ENCODE assay signal across 33 cellular contexts in genomic region chr19:31957711-31958110, GRCh38.
"Had no signal": no experiment of that assay in that cellular context is flagged by ENCODE, and none has a peak within 500 bp of the region (broad histone marks: within the 10 kb centered on the region; RNA-seq: fewer than 3 reads in every experiment).

No MANE protein-coding gene starts in this region.

- DNase-seq: activated B cell treated with CpG ODN at 0.5 μM for 24 hours; activated CD4-positive, alpha-beta memory T cell treated with anti-CD3 and anti-CD28 coated beads, Interleukin-2, amount 10 ng/mL, durations not matched to agents 7 days and 5 days; activated CD4-positive, alpha-beta T cell treated with anti-CD3 and anti-CD28 coated beads for 1 hour; activated CD4-positive, alpha-beta T cell treated with anti-CD3 and anti-CD28 coated beads for 36 hours; activated CD4-positive, alpha-beta T cell treated with anti-CD3 and anti-CD28 coated beads for 48 hours; activated CD4-positive, alpha-beta T cell treated with anti-CD3 and anti-CD28 coated beads, Interleukin-2, amount 10 ng/mL, durations not matched to agents 7 days and 5 days; activated CD4-positive, alpha-beta T cell treated with anti-CD3 and anti-CD28 coated beads, Interleukin-2, amount 50 U/mL, for 48 hours; activated CD8-positive, alpha-beta memory T cell treated with anti-CD3 and anti-CD28 coated beads for 24 hours; activated CD8-positive, alpha-beta memory T cell treated with anti-CD3 and anti-CD28 coated beads, Interleukin-2, amount 10 ng/mL, durations not matched to agents 7 days and 5 days; activated CD8-positive, alpha-beta memory T cell treated with anti-CD3 and anti-CD28 coated beads, Interleukin-2, amount 50 U/mL, for 48 hours; activated CD8-positive, alpha-beta T cell treated with anti-CD3 and anti-CD28 coated beads, Interleukin-2, amount 10 ng/mL, durations not matched to agents 7 days and 5 days; activated effector memory CD4-positive, alpha-beta T cell treated with anti-CD3 and anti-CD28 coated beads, Interleukin-2, amount 50 U/mL, for 16 hours; activated gamma-delta T cell treated with Interleukin-2 at 50 U/mL for 16 hours; activated naive CD4-positive, alpha-beta T cell; activated naive CD4-positive, alpha-beta T cell treated with anti-CD3 and anti-CD28 coated beads for 36 hours; activated naive CD4-positive, alpha-beta T cell treated with anti-CD3 and anti-CD28 coated beads, Interleukin-2, amount 50 U/mL, for 16 hours; activated naive CD8-positive, alpha-beta T cell treated with anti-CD3 and anti-CD28 coated beads for 36 hours; activated T-cell treated with anti-CD3 and anti-CD28 coated beads, Interleukin-2, amount 50 U/mL, for 24 hours; activated T-cell treated with anti-CD3 and anti-CD28 coated beads, Interleukin-2, amount 50 U/mL, for 48 hours; adrenal gland; amniotic stem cell; anterior cingulate cortex; central memory CD4-positive, alpha-beta T cell; T-helper 1 cell; T-helper 2 cell; T-helper 9 cell had no signal

- H3K36me3 Mint-ChIP-seq: activated CD8-positive, alpha-beta memory T cell treated with anti-CD3 and anti-CD28 coated beads, Interleukin-2, amount 10 ng/mL, durations not matched to agents 7 days and 5 days; activated naive CD4-positive, alpha-beta T cell treated with anti-CD3 and anti-CD28 coated beads, Interleukin-2, amount 50 U/mL, for 72 hours; activated naive CD8-positive, alpha-beta T cell treated with anti-CD3 and anti-CD28 coated beads for 36 hours; brain had no signal

- H3K4me3 ChIP-seq: adrenal gland, ascending aorta, cardiac muscle cell had no signal

- H3K4me1 Mint-ChIP-seq: activated B cell treated with CpG ODN at 0.5 μM for 24 hours; activated CD4-positive, alpha-beta memory T cell treated with anti-CD3 and anti-CD28 coated beads, Interleukin-2, amount 10 ng/mL, durations not matched to agents 7 days and 5 days; activated CD4-positive, alpha-beta T cell treated with anti-CD3 and anti-CD28 coated beads for 36 hours; activated CD4-positive, alpha-beta T cell treated with anti-CD3 and anti-CD28 coated beads, Interleukin-2, amount 10 ng/mL, durations not matched to agents 7 days and 5 days; activated CD8-positive, alpha-beta memory T cell treated with anti-CD3 and anti-CD28 coated beads, Interleukin-2, amount 10 ng/mL, durations not matched to agents 7 days and 5 days; activated naive CD8-positive, alpha-beta T cell treated with anti-CD3 and anti-CD28 coated beads for 36 hours had no signal

- H3K36me3 ChIP-seq: adrenal gland, ascending aorta, cardiac muscle cell had no signal

- H3K4me1 ChIP-seq: ascending aorta had no signal

- H3K9me3 Mint-ChIP-seq: activated CD4-positive, alpha-beta T cell treated with anti-CD3 and anti-CD28 coated beads, Interleukin-2, amount 10 ng/mL, durations not matched to agents 7 days and 5 days; activated naive CD4-positive, alpha-beta T cell treated with anti-CD3 and anti-CD28 coated beads for 36 hours; activated naive CD8-positive, alpha-beta T cell treated with anti-CD3 and anti-CD28 coated beads for 36 hours; brain had no signal

- H3K27ac ChIP-seq: adrenal gland, ascending aorta, cardiac muscle cell, VCaP had no signal

- H3K27me3 Mint-ChIP-seq: activated B cell treated with CpG ODN at 0.5 μM for 24 hours; activated CD4-positive, alpha-beta memory T cell treated with anti-CD3 and anti-CD28 coated beads, Interleukin-2, amount 10 ng/mL, durations not matched to agents 7 days and 5 days; activated CD4-positive, alpha-beta T cell treated with anti-CD3 and anti-CD28 coated beads for 36 hours; activated CD4-positive, alpha-beta T cell treated with anti-CD3 and anti-CD28 coated beads, Interleukin-2, amount 10 ng/mL, durations not matched to agents 7 days and 5 days; activated CD8-positive, alpha-beta memory T cell treated with anti-CD3 and anti-CD28 coated beads, Interleukin-2, amount 10 ng/mL, durations not matched to agents 7 days and 5 days; activated naive CD8-positive, alpha-beta T cell treated with anti-CD3 and anti-CD28 coated beads for 36 hours; activated T-cell treated with anti-CD3 and anti-CD28 coated beads, Interleukin-2, amount 50 U/mL, for 24 hours had no signal

- H3K27ac Mint-ChIP-seq: activated B cell treated with CpG ODN at 0.5 μM for 24 hours; activated CD4-positive, alpha-beta memory T cell treated with anti-CD3 and anti-CD28 coated beads, Interleukin-2, amount 10 ng/mL, durations not matched to agents 7 days and 5 days; activated CD4-positive, alpha-beta T cell treated with anti-CD3 and anti-CD28 coated beads for 36 hours; activated CD4-positive, alpha-beta T cell treated with anti-CD3 and anti-CD28 coated beads, Interleukin-2, amount 10 ng/mL, durations not matched to agents 7 days and 5 days; activated CD8-positive, alpha-beta memory T cell treated with anti-CD3 and anti-CD28 coated beads, Interleukin-2, amount 10 ng/mL, durations not matched to agents 7 days and 5 days; activated CD8-positive, alpha-beta T cell treated with anti-CD3 and anti-CD28 coated beads, Interleukin-2, amount 10 ng/mL, durations not matched to agents 7 days and 5 days; activated naive CD4-positive, alpha-beta T cell treated with anti-CD3 and anti-CD28 coated beads for 36 hours; activated naive CD4-positive, alpha-beta T cell treated with anti-CD3 and anti-CD28 coated beads, Interleukin-2, amount 50 U/mL, for 72 hours; activated naive CD8-positive, alpha-beta T cell treated with anti-CD3 and anti-CD28 coated beads for 36 hours; activated T-cell treated with anti-CD3 and anti-CD28 coated beads, Interleukin-2, amount 50 U/mL, for 24 hours; brain; T-helper 1 cell treated with Interleukin-12 subunit alpha and Interleukin-12 subunit beta and Interleukin-4 antibody, amounts not matched to agents 30 μg/mL and 1 μg/mL, for 36 hours; T-helper 2 cell treated with Interferon-gamma antibody and Interleukin-4, amounts not matched to agents 5 μg/mL and 100 μg/mL, for 36 hours had no signal

- H3K27me3 ChIP-seq: adrenal gland, ascending aorta, cardiac muscle cell had no signal

- H3K9me3 ChIP-seq: adrenal gland, ascending aorta had no signal

- H3K4me3 Mint-ChIP-seq: activated B cell treated with CpG ODN at 0.5 μM for 24 hours; activated CD4-positive, alpha-beta memory T cell treated with anti-CD3 and anti-CD28 coated beads, Interleukin-2, amount 10 ng/mL, durations not matched to agents 7 days and 5 days; activated CD4-positive, alpha-beta T cell treated with anti-CD3 and anti-CD28 coated beads for 36 hours; activated CD4-positive, alpha-beta T cell treated with anti-CD3 and anti-CD28 coated beads, Interleukin-2, amount 10 ng/mL, durations not matched to agents 7 days and 5 days; activated CD8-positive, alpha-beta memory T cell treated with anti-CD3 and anti-CD28 coated beads, Interleukin-2, amount 10 ng/mL, durations not matched to agents 7 days and 5 days; activated CD8-positive, alpha-beta T cell treated with anti-CD3 and anti-CD28 coated beads, Interleukin-2, amount 10 ng/mL, durations not matched to agents 7 days and 5 days; activated naive CD4-positive, alpha-beta T cell treated with anti-CD3 and anti-CD28 coated beads for 36 hours; activated naive CD8-positive, alpha-beta T cell treated with anti-CD3 and anti-CD28 coated beads for 36 hours; activated T-cell treated with anti-CD3 and anti-CD28 coated beads, Interleukin-2, amount 50 U/mL, for 24 hours; brain; T-helper 1 cell treated with Interleukin-12 subunit alpha and Interleukin-12 subunit beta and Interleukin-4 antibody, amounts not matched to agents 30 μg/mL and 1 μg/mL, for 36 hours; T-helper 2 cell treated with Interferon-gamma antibody and Interleukin-4, amounts not matched to agents 5 μg/mL and 100 μg/mL, for 36 hours had no signal
